13 cellular contexts compared by ENCODE assay signal in the genomic region with DNA sequence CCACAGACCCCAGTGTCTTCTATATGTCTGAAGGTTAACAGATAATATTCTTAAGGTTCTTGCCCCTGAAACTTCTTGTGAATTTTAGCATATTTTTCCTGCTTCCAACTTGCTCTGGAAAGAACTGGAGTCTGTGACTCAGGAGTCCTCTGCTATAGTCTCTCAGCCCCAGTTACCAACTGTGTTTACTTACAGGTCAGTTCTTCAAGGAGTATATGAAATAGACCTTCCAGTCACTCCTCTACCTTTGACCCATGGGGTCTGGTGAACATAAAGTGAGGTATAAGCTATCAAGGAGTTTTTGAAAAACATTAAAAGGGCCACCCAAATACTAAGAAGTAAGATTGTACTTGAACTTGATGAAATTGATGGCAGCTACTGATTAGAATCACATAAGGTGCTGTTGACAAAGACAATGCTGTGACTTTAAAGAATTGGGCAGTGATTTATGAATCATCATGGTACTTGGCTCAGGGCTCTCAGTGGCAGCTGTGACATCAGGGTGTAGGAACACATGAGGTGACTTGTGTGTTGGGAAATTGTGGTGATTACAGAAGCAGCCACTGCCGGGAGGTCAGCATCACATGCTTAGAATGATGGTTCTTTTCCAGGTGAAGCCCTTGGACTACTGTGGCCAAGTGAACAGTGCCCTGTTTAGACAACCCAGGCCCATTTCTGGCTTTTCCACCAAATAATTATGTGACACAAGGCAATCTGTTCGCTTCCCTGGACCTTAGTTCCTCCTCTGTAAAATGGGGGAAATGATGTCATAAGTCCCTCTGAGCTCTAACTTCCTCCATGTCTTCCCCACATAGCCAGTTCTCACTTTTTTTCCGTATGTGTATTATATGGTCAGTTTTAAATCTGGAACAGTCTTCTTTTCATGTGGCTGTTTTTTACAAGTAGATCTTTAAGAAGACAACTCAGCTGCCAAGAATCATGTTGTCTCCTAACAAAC.
A peak's percentile ranks its signal among the peaks of the same experiment; 100 is the strongest.
DNase-seq lines count a peak whose midpoint lies in the region; ATAC-seq and TF ChIP-seq lines count a peak whose summit lies in the region.
"Had no signal": no experiment of that assay in that cellular context is flagged by ENCODE, and none has a peak within 500 bp of the region (broad histone marks: within the 10 kb centered on the region; RNA-seq: fewer than 3 reads in every experiment).

No MANE protein-coding gene starts in this region.

- H3K27ac Mint-ChIP-seq in MCF 10A (ENCODE audit: low read depth, unreplicated experiment): no peak overlapping the region

- H3K4me3 ChIP-seq in mammary epithelial cell (replicated peaks in 1 of 3; ENCODE audit: insufficient read depth in 1 of 3, low read depth in 2 of 3, low read length in 3 of 3) (no peak overlapping the region), PC-3 (ENCODE audit: low read length) (no peak overlapping the region), fibroblast of mammary gland (ENCODE audit: control insufficient read depth, low read depth, low read length) (no peak overlapping the region), thoracic aorta (no peak overlapping the region)
- H3K4me3 ChIP-seq: GM12878 had no signal

- H3K9ac ChIP-seq in mammary epithelial cell (ENCODE audit: insufficient read depth, low read length) (no peak overlapping the region), PC-3 (ENCODE audit: low read length) (no peak overlapping the region)
- H3K9ac ChIP-seq: KMS-11, parathyroid adenoma had no signal

- H3K9me3 ChIP-seq in mammary epithelial cell (replicated peaks; ENCODE audit: insufficient read depth, low read length) (no peaks in the 10 kb centered on the region), PC-3 (ENCODE audit: low read length) (no peaks in the 10 kb centered on the region), thoracic aorta (no peaks in the 10 kb centered on the region)

- H3K4me3 Mint-ChIP-seq in MCF 10A (ENCODE audit: unreplicated experiment): no peak overlapping the region

- ATAC-seq in PC-3 (peak; percentile 40; the same call in 1 of the 2 replicates), thoracic aorta (ENCODE audit: insufficient number of reproducible peaks, low FRiP score, low read depth) (peak; percentile 36), GM18868 (IDR thresholded peaks at IDR 0.05; ENCODE audit: unreplicated experiment) (no peak)
- ATAC-seq: GM12878 had no signal

- H3F3A ChIP-seq in PC-3 (ENCODE audit: low read length, unreplicated experiment): no peaks in the 10 kb centered on the region

- H3K27ac ChIP-seq in mammary epithelial cell (ENCODE audit: insufficient read depth, low read depth, low read length) (no peak overlapping the region), PC-3 (ENCODE audit: low read length) (no peak overlapping the region), thoracic aorta (peak overlapping the region; percentile 65 to 83)
- H3K27ac ChIP-seq: KMS-11, parathyroid adenoma had no signal

- intact Hi-C loops in MCF 10A (cut with micrococcal nuclease): no loop called here
- intact Hi-C loops in mammary epithelial cell (cut with micrococcal nuclease): no loop called here
- intact Hi-C loops in PC-3 (cut with micrococcal nuclease): no loop called here

- no peaks in the 10 kb centered on the region for H3K4me1 ChIP-seq in mammary epithelial cell (ENCODE audit: insufficient read depth, low read length)
- H3K4me1 ChIP-seq in PC-3 (ENCODE audit: insufficient read depth, low read length): peaks cover 7% of the 10 kb centered on the region; the same call in 1 of the 2 replicates
- H3K4me1 ChIP-seq in thoracic aorta (ENCODE audit: control insufficient read depth in 1 of 2, low read depth in 2 of 2): peaks cover 22 to 64% of the 10 kb centered on the region in 2 donors

- POLR2A ChIA-PET in MCF 10A (lab: Yijun Ruan, JAX): no interaction called here
- POLR2A ChIA-PET in PC-3 (lab: Charles Lee; ENCODE audit: unreplicated experiment): no interaction called here

- no peaks in the 10 kb centered on the region for H4K20me1 ChIP-seq in mammary epithelial cell (ENCODE audit: insufficient read depth, low read length)
- no peaks in the 10 kb centered on the region for H4K20me1 ChIP-seq in PC-3 (ENCODE audit: low read length)

- dilution Hi-C loops in mammary epithelial cell (cut with HindIII; ENCODE audit: low sequenced_read_pairs): no loop called here

- DNase-seq in MCF 10A (ENCODE audit: unreplicated experiment) (peak; percentile 5), mammary epithelial cell (no peak), PC-3 (peak; percentile 61), fibroblast of mammary gland (ENCODE audit: low read depth) (peak; percentile 24), thoracic aorta (ENCODE audit: low spot score) (no peak), hippocampal formation (lab: John Stamatoyannopoulos, UW) (no peak), NCI-H187 (lab: John Stamatoyannopoulos, UW) (no peak)
- DNase-seq: activated T-cell treated with anti-CD3 and anti-CD28 coated beads for 4 hours, T-helper 1 cell had no signal

- in situ Hi-C loops in mammary epithelial cell (cut with MboI; ENCODE audit: low sequenced_read_pairs in 2 of 2): no loop called here

- no peak overlapping the region for H2AFZ ChIP-seq in mammary epithelial cell (ENCODE audit: low read depth, low read length)
- H2AFZ ChIP-seq in PC-3 (ENCODE audit: low read length): no peak overlapping the region
- H2AFZ ChIP-seq: parathyroid adenoma had no signal

- H3K9me2 ChIP-seq in PC-3 (replicated peaks; ENCODE audit: low read length): 0 out of 2 replicates have a peak, but pooled peaks cover 10% of the 10 kb centered on the region

- H3K4me2 ChIP-seq in mammary epithelial cell (ENCODE audit: insufficient read depth, low read depth, low read length) (no peak overlapping the region), PC-3 (ENCODE audit: low read length) (no peak overlapping the region)
- H3K4me2 ChIP-seq: KMS-11 had no signal

- H3K36me3 ChIP-seq in mammary epithelial cell (ENCODE audit: insufficient read depth, low read length) (no peaks in the 10 kb centered on the region), PC-3 (ENCODE audit: low read depth, low read length) (no peaks in the 10 kb centered on the region), thoracic aorta (no peaks in the 10 kb centered on the region)

- H3K27me3 ChIP-seq in mammary epithelial cell (ENCODE audit: insufficient read depth, low read length): no peaks in the 10 kb centered on the region
- H3K27me3 ChIP-seq in PC-3 (ENCODE audit: low read length): no peaks in the 10 kb centered on the region
- no peaks in the 10 kb centered on the region for H3K27me3 ChIP-seq in thoracic aorta (replicated peaks; ENCODE audit: insufficient read depth)

- H3K27me3 Mint-ChIP-seq in MCF 10A (ENCODE audit: insufficient read depth, unreplicated experiment): peaks cover 88% of the 10 kb centered on the region

- whole genome bisulfite sequencing in mammary epithelial cell (ENCODE audit: low coverage, missing lambda C conversion rate): 63% methylated on average over 3 of the region's 3 CpGs

- no peaks in the 10 kb centered on the region for H3K36me3 Mint-ChIP-seq in MCF 10A (ENCODE audit: insufficient read depth, unreplicated experiment)

- H3K4me1 Mint-ChIP-seq in MCF 10A (ENCODE audit: insufficient read depth, unreplicated experiment): no peaks in the 10 kb centered on the region

- H3K79me2 ChIP-seq in mammary epithelial cell (ENCODE audit: insufficient read depth, low read length) (no peaks in the 10 kb centered on the region), PC-3 (ENCODE audit: low read length) (no peaks in the 10 kb centered on the region)

- CTCF ChIA-PET in MCF 10A (lab: Yijun Ruan, JAX): no interaction called here
- CTCF ChIA-PET in mammary epithelial cell (lab: Charles Lee; ENCODE audit: low non-redundant PET): no interaction called here
- CTCF ChIA-PET in PC-3 (lab: Charles Lee): no interaction called here

- no peaks in the 10 kb centered on the region for H3K9me3 Mint-ChIP-seq in MCF 10A (ENCODE audit: unreplicated experiment)

- no peak for TF ChIP-seq CTCF in MCF 10A (IDR thresholded peaks at IDR 0.05; ENCODE audit: unreplicated experiment)
- no peak for TF ChIP-seq CTCF in mammary epithelial cell (conservative IDR thresholded peaks at IDR 0.05 in 1 of 2, IDR thresholded peaks at IDR 0.05 in 1 of 2; ENCODE audit: extremely low read depth in 1 of 2, insufficient read depth in 1 of 2, low read depth in 1 of 2, low read length in 2 of 2)
- TF ChIP-seq CTCF in PC-3 (conservative IDR thresholded peaks at IDR 0.05; ENCODE audit: low read depth, low read length): no peak
- TF ChIP-seq CTCF in fibroblast of mammary gland (conservative IDR thresholded peaks at IDR 0.05; ENCODE audit: control insufficient read depth, insufficient read depth, low read depth, low read length): no peak
- no peak for TF ChIP-seq CTCF in thoracic aorta (IDR thresholded peaks at IDR 0.05)

- BruUV-seq in MCF 10A (replicated peaks; lab: Mats Ljungman, UMichigan) (no TSS peak), mammary epithelial cell (replicated peaks; lab: Mats Ljungman, UMichigan) (no TSS peak), PC-3 (replicated peaks; lab: Mats Ljungman, UMichigan) (no TSS peak)

Comparison
In these comparisons a context has a peak if more than half of its experiments do, and no peak if none do; other contexts are left out.
1. DNase-seq: peak in MCF 10A (single experiment), PC-3 (single experiment) and fibroblast of mammary gland (single experiment); none in mammary epithelial cell (single experiment), thoracic aorta (single experiment), hippocampal formation (0 of 2) and NCI-H187 (0 of 2).
2. H3K27ac ChIP-seq: peak in thoracic aorta (2 of 2); none in mammary epithelial cell (single experiment) and PC-3 (single experiment).